ENCODE assay signal across 8 cellular contexts in genomic region chr22:45096256-45096907, GRCh38.
DNase-seq lines count a peak whose midpoint lies in the region; ATAC-seq, FAIRE-seq and TF ChIP-seq lines count a peak whose summit lies in the region.

No MANE protein-coding gene starts in this region.

- intact Hi-C loops in Calu3 (cut with micrococcal nuclease; ENCODE audit: unreplicated experiment), result loop anchor here (10.0 kb wide), 1 partner anchor 122 kb away; no protein-coding TSS in a partner anchor
- intact Hi-C loops in PC-9 (cut with micrococcal nuclease; ENCODE audit: unreplicated experiment), result loop anchor here (2.0 to 10.0 kb wide), 3 partner anchors 122 to 402 kb away; no protein-coding TSS in a partner anchor

- FAIRE-seq in HTR-8/SVneo (lab: Jason Lieb, UNC), result no peak

- no peaks in the 10 kb centered on the region for H3K9me3 ChIP-seq in PC-9 (ENCODE audit: insufficient read depth, low read depth)

- H3K27ac Mint-ChIP-seq in Calu3 (ENCODE audit: unreplicated experiment), result no peak overlapping the region

- H3F3A ChIP-seq in PC-9 (ENCODE audit: insufficient read depth, low read depth), result no peaks in the 10 kb centered on the region

- H3K4me3 ChIP-seq in PC-9, result no peak overlapping the region

- H3K27ac ChIP-seq in PC-9, result no peak overlapping the region

- CTCF ChIA-PET in Calu3 (lab: Charles Lee) (interaction anchor here (0.6 to 1.2 kb wide), 6 partner anchors 27 to 345 kb away, joined by 3 to 4 read pairs (median 4); partner anchors contain the start of gene NUP50), PC-9 (lab: Charles Lee) (interaction anchor here (0.5 kb wide), 1 partner anchor 246 kb away, joined by 18 read pairs; no protein-coding TSS in a partner anchor)

- H3K27me3 ChIP-seq in PC-9 (ENCODE audit: insufficient read depth, low read depth), result peaks cover 76% of the 10 kb centered on the region

- no peaks in the 10 kb centered on the region for H3K36me3 ChIP-seq in PC-9 (ENCODE audit: low read depth)

- no peaks in the 10 kb centered on the region for H3K4me1 ChIP-seq in PC-9 (replicated peaks; ENCODE audit: insufficient read depth)

- no peak overlapping the region for H2AFZ ChIP-seq in PC-9

- peaks cover 91% of the 10 kb centered on the region for H3K27me3 Mint-ChIP-seq in Calu3 (ENCODE audit: unreplicated experiment)

- DNase-seq in Calu3 (peak; percentile 72), HTR-8/SVneo (ENCODE audit: insufficient read length, low spot score) (peak; percentile 79), PC-9 (peak; percentile 53 to 67), glomerular visceral epithelial cell (ENCODE audit: extremely low spot score) (peak; percentile 49), pons (ENCODE audit: low spot score) (peak; percentile 72)
- DNase-seq in activated effector memory CD4-positive, alpha-beta T cell treated with Interleukin-2 at 50 U/mL for 16 hours, result peak; percentile 7

- ATAC-seq in HG03039 (IDR thresholded peaks at IDR 0.05; ENCODE audit: unreplicated experiment), result no peak
- no peak for ATAC-seq in GM19035 (IDR thresholded peaks at IDR 0.05; ENCODE audit: unreplicated experiment)

- H3K9me2 ChIP-seq in PC-9 (ENCODE audit: insufficient read depth), result no peaks in the 10 kb centered on the region

- no peaks in the 10 kb centered on the region for H3K9me3 Mint-ChIP-seq in Calu3 (ENCODE audit: low read depth, unreplicated experiment)

- H3K4me2 ChIP-seq in PC-9, result no peak overlapping the region

- peak; percentile 72 for TF ChIP-seq CTCF in Calu3 (IDR thresholded peaks at IDR 0.05; ENCODE audit: unreplicated experiment)
- TF ChIP-seq CTCF in PC-9 (conservative IDR thresholded peaks at IDR 0.05), result peak; percentile 88

- no peaks in the 10 kb centered on the region for H3K79me2 ChIP-seq in PC-9 (ENCODE audit: low read depth)

- no peaks in the 10 kb centered on the region for H3K36me3 Mint-ChIP-seq in Calu3 (ENCODE audit: insufficient read depth, unreplicated experiment)

- no peaks in the 10 kb centered on the region for H3K4me1 Mint-ChIP-seq in Calu3 (ENCODE audit: low read depth, unreplicated experiment)

- POLR2A ChIA-PET in PC-9 (lab: Charles Lee; ENCODE audit: unreplicated experiment), result no interaction called here

- no peak overlapping the region for H3K4me3 Mint-ChIP-seq in Calu3 (ENCODE audit: low read depth, unreplicated experiment)

- no peaks in the 10 kb centered on the region; the same call in 1 of the 2 replicates for H4K20me1 ChIP-seq in PC-9 (ENCODE audit: insufficient read depth)

- no TSS peak for BruUV-seq in Calu3 (replicated peaks; lab: Mats Ljungman, UMichigan)
- BruUV-seq in PC-9 (replicated peaks; lab: Mats Ljungman, UMichigan), result no TSS peak

Comparison
In these comparisons a context has a peak if more than half of its experiments do, and no peak if none do; other contexts are left out.
1. DNase-seq: peak in every context shown above with its lines; median percentile 79 in HTR-8/SVneo; 72 in Calu3; 72 in pons; 60 in PC-9; 49 in glomerular visceral epithelial cell; 7 in activated effector memory CD4-positive, alpha-beta T cell treated with Interleukin-2 at 50 U/mL for 16 hours.